Comparison of ENCODE assay signal across 12 cellular contexts in the genomic region with DNA sequence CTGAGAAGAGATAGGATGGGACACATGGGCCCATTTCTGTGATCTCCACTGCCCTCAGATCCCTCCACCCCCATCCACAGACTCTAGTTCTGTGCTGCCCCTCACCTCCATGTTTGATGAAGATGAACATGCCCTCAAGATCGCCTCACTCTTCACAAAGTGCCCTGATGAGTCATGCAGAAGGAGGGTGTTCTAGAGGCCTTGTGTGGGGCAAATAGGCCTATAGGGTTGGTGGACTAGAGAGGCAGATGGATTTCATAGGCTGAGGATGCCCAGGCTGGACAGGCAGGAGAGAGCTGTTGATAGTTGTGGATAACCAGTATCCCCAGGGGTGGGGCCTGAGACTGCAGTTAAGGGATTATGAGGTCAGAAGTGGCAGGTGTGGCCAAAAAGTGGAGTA. TPM values are rescaled to one million over a fixed set of nuclear protein-coding genes. Genes with fewer than 3 reads are reported as not detected.
DNase-seq lines count a peak whose midpoint lies in the region; ATAC-seq and TF ChIP-seq lines count a peak whose summit lies in the region.
"Had no signal": no experiment of that assay in that cellular context is flagged by ENCODE, and none has a peak within 500 bp of the region (broad histone marks: within the 10 kb centered on the region; RNA-seq: fewer than 3 reads in every experiment).

A gene (minus strand): TSS at position 314 of the 400 bp plus-strand sequence. CDS start 184 bp downstream, at position 130.

- H2AFZ ChIP-seq in PC-3 (ENCODE audit: low read length): no peak within 1 kb of the TSS

- DNase-seq in NOMO-1 treated with DMSO at 0.1 percent for 48 hours (lab: John Stamatoyannopoulos, UW; ENCODE audit: unreplicated experiment) (peak; percentile 13), NOMO-1 (lab: John Stamatoyannopoulos, UW; ENCODE audit: unreplicated experiment in 2 of 2) (no peak), HUDEP-2 (lab: John Stamatoyannopoulos, UW; ENCODE audit: unreplicated experiment in 76 of 76) (peak in 42 of 76 experiments; percentile 0 to 57 (median 14)), cerebellar cortex (ENCODE audit: low spot score) (no peak), PC-3 (no peak), Ammon's horn (ENCODE audit: low spot score) (no peak)
- peak; percentile 54 for DNase-seq in activated CD8-positive, alpha-beta T cell treated with anti-CD3 and anti-CD28 coated beads for 36 hours
- DNase-seq in natural killer cell treated with Interleukin-12 subunit alpha and Interleukin-12 subunit beta and Interleukin-15 and Interleukin-18, amount 100 ng/mL, for 72 hours (ENCODE audit: low spot score): no peak
- DNase-seq: NCI-H1694, occipital lobe, T-helper 9 cell had no signal

- H3K36me3 ChIP-seq in PC-3 (ENCODE audit: low read depth, low read length): no peaks in the 10 kb centered on the region
- H3K36me3 ChIP-seq: suprapubic skin had no signal

- intact Hi-C loops in activated CD8-positive, alpha-beta T cell treated with anti-CD3 and anti-CD28 coated beads for 36 hours (cut with micrococcal nuclease): loop anchor here (10.0 kb wide), 2 partner anchors 148 to 428 kb away; a partner anchor contains a TSS
- intact Hi-C loops in PC-3 (cut with micrococcal nuclease): no loop called here

- no peak within 1 kb of the TSS for H3K4me3 ChIP-seq in PC-3 (ENCODE audit: low read length)
- H3K4me3 ChIP-seq: suprapubic skin had no signal

- no peaks in the 10 kb centered on the region for H3K79me2 ChIP-seq in PC-3 (ENCODE audit: low read length)

- no peaks in the 10 kb centered on the region for H3K9me2 ChIP-seq in PC-3 (replicated peaks; ENCODE audit: low read length)

- no peaks in the 10 kb centered on the region for H3K4me1 ChIP-seq in PC-3 (ENCODE audit: insufficient read depth, low read length)

- CTCF ChIA-PET in activated CD8-positive, alpha-beta T cell treated with anti-CD3 and anti-CD28 coated beads for 36 hours (lab: Charles Lee): interaction anchor here (0.9 kb wide), 1 partner anchor 23 kb away, joined by 3 read pairs; no protein-coding TSS in a partner anchor
- CTCF ChIA-PET in PC-3 (lab: Charles Lee): no interaction called here

- peaks cover 71% of the 10 kb centered on the region for H3K36me3 Mint-ChIP-seq in activated CD8-positive, alpha-beta T cell treated with anti-CD3 and anti-CD28 coated beads for 36 hours (ENCODE audit: low read depth)
- H3K36me3 Mint-ChIP-seq in natural killer cell treated with Interleukin-12 subunit alpha and Interleukin-12 subunit beta and Interleukin-15 and Interleukin-18, amount 100 ng/mL, for 72 hours: peaks cover 25% of the 10 kb centered on the region

- no peaks in the 10 kb centered on the region for H3K27me3 ChIP-seq in PC-3 (ENCODE audit: low read length)
- H3K27me3 ChIP-seq: suprapubic skin had no signal

- H3K27ac Mint-ChIP-seq in activated CD8-positive, alpha-beta T cell treated with anti-CD3 and anti-CD28 coated beads for 36 hours: peak within 1 kb of the TSS; percentile 99
- H3K27ac Mint-ChIP-seq in natural killer cell treated with Interleukin-12 subunit alpha and Interleukin-12 subunit beta and Interleukin-15 and Interleukin-18, amount 100 ng/mL, for 72 hours: peak within 1 kb of the TSS; percentile 91 to 98

- no peak within 1 kb of the TSS for H3K9ac ChIP-seq in PC-3 (ENCODE audit: low read length)

- H3K4me1 Mint-ChIP-seq in activated CD8-positive, alpha-beta T cell treated with anti-CD3 and anti-CD28 coated beads for 36 hours (ENCODE audit: low read depth): peaks cover 52% of the 10 kb centered on the region
- peaks cover 63 to 64% of the 10 kb centered on the region in 2 donors for H3K4me1 Mint-ChIP-seq in natural killer cell treated with Interleukin-12 subunit alpha and Interleukin-12 subunit beta and Interleukin-15 and Interleukin-18, amount 100 ng/mL, for 72 hours (ENCODE audit: low read depth in 2 of 2)

- H3K4me3 Mint-ChIP-seq in activated CD8-positive, alpha-beta T cell treated with anti-CD3 and anti-CD28 coated beads for 36 hours: peak within 1 kb of the TSS; percentile 88
- peak within 1 kb of the TSS; percentile 98 for H3K4me3 Mint-ChIP-seq in natural killer cell treated with Interleukin-12 subunit alpha and Interleukin-12 subunit beta and Interleukin-15 and Interleukin-18, amount 100 ng/mL, for 72 hours

- no peak within 1 kb of the TSS for H3K27ac ChIP-seq in PC-3 (ENCODE audit: low read length)
- H3K27ac ChIP-seq: suprapubic skin had no signal

- no peak for TF ChIP-seq CTCF in activated CD8-positive, alpha-beta T cell treated with anti-CD3 and anti-CD28 coated beads for 36 hours (IDR thresholded peaks at IDR 0.05)
- no peak for TF ChIP-seq CTCF in PC-3 (conservative IDR thresholded peaks at IDR 0.05; ENCODE audit: low read depth, low read length)

- BruUV-seq in PC-3 (replicated peaks; lab: Mats Ljungman, UMichigan): no TSS peak

- no peaks in the 10 kb centered on the region for H3F3A ChIP-seq in PC-3 (ENCODE audit: low read length, unreplicated experiment)

- H3K4me2 ChIP-seq in PC-3 (ENCODE audit: low read length): no peak within 1 kb of the TSS

- H3K9me3 ChIP-seq in PC-3 (ENCODE audit: low read length): no peaks in the 10 kb centered on the region
- H3K9me3 ChIP-seq: suprapubic skin had no signal

- no peaks in the 10 kb centered on the region for H3K9me3 Mint-ChIP-seq in activated CD8-positive, alpha-beta T cell treated with anti-CD3 and anti-CD28 coated beads for 36 hours
- no peaks in the 10 kb centered on the region for H3K9me3 Mint-ChIP-seq in natural killer cell treated with Interleukin-12 subunit alpha and Interleukin-12 subunit beta and Interleukin-15 and Interleukin-18, amount 100 ng/mL, for 72 hours

- no peaks in the 10 kb centered on the region for H3K27me3 Mint-ChIP-seq in activated CD8-positive, alpha-beta T cell treated with anti-CD3 and anti-CD28 coated beads for 36 hours
- peaks cover 0 to 3% of the 10 kb centered on the region in 2 donors for H3K27me3 Mint-ChIP-seq in natural killer cell treated with Interleukin-12 subunit alpha and Interleukin-12 subunit beta and Interleukin-15 and Interleukin-18, amount 100 ng/mL, for 72 hours

- POLR2A ChIA-PET in activated CD8-positive, alpha-beta T cell treated with anti-CD3 and anti-CD28 coated beads for 36 hours (lab: Charles Lee): interaction anchor here (1.7 to 2.1 kb wide), 2 partner anchors 10 to 12 kb away, joined by 5 to 9 read pairs; a partner anchor contains a TSS
- POLR2A ChIA-PET in PC-3 (lab: Charles Lee; ENCODE audit: unreplicated experiment): no interaction called here

- peak; percentile 53 for ATAC-seq in activated CD8-positive, alpha-beta T cell treated with anti-CD3 and anti-CD28 coated beads for 36 hours
- peak in 1 of 2 donors; percentile 48 for ATAC-seq in natural killer cell treated with Interleukin-12 subunit alpha and Interleukin-12 subunit beta and Interleukin-15 and Interleukin-18, amount 100 ng/mL, for 72 hours
- ATAC-seq in PC-3: no peak

- H4K20me1 ChIP-seq in PC-3 (ENCODE audit: low read length): no peaks in the 10 kb centered on the region

RNA-seq across cellular contexts. Expression of the gene that starts here (rescaled TPM):
- 10 to 100 TPM; 17.3 to 20.0 TPM for total RNA-seq in activated CD8-positive, alpha-beta T cell treated with anti-CD3 and anti-CD28 coated beads for 36 hours
- 10 to 100 TPM; 18.0 to 28.1 TPM for total RNA-seq in natural killer cell treated with Interleukin-12 subunit alpha and Interleukin-12 subunit beta and Interleukin-15 and Interleukin-18, amount 100 ng/mL, for 72 hours
- not detected in 2 replicates for total RNA-seq in PC-3 (2014; rRNA removed)
- total RNA-seq: occipital lobe, suprapubic skin had no signal

Comparison
In these comparisons a context has a peak if more than half of its experiments do, and no peak if none do; other contexts are left out.
1. RNA of the gene that starts here (total RNA-seq): 18.0 to 28.1 TPM in natural killer cell treated with Interleukin-12 subunit alpha and Interleukin-12 subunit beta and Interleukin-15 and Interleukin-18, amount 100 ng/mL, for 72 hours and 17.3 to 20.0 TPM in activated CD8-positive, alpha-beta T cell treated with anti-CD3 and anti-CD28 coated beads for 36 hours; not detected in PC-3; every median in the first group is over 10 times any median in the second.
2. DNase-seq: peak in NOMO-1 treated with DMSO at 0.1 percent for 48 hours (single experiment), HUDEP-2 (42 of 76) and activated CD8-positive, alpha-beta T cell treated with anti-CD3 and anti-CD28 coated beads for 36 hours (single experiment); none in NOMO-1 (0 of 2), natural killer cell treated with Interleukin-12 subunit alpha and Interleukin-12 subunit beta and Interleukin-15 and Interleukin-18, amount 100 ng/mL, for 72 hours (single experiment), cerebellar cortex (single experiment), PC-3 (single experiment) and Ammon's horn (single experiment).